10 cellular contexts compared by ENCODE assay signal in the genomic region with DNA sequence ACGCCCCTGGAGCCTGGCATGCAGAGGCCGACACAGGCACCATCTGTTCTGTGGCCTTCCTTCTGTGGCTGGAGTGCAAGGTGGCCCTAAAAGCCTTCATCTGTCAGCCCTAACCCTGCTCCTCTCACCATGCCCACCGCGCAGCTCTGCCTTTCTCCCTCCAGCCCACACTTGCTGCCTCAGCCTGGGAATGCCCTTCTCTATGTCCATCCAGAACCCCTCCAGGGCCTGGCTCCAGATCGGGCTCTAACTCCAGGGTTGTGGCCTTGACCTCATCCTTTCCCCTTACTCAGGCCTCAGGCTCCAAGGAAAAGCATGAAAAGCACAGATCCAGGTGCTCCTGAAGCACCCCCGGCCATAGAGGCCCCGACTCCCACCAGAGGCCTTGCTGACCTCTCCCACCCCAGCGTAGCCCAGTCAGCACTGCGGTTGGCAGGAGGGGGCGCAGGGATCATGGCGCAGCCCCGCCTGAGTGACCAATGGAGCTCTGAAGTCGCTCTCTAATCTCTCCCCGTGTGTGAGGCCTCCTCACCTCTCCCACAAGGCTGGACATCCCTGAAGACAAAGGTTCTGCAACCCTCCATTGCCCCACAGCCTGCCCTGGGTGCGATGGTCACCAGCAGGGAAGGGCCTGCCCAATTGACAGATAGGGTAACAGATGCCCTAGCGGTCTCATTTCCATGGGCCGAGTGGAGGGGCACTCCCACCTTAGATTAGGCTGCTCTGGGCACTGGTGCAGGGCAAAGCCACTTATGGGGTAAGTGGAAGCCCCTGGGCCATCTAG. TPM values are rescaled to one million over a fixed set of nuclear protein-coding genes. Genes with fewer than 3 reads are reported as not detected.
DNase-seq lines count a peak whose midpoint lies in the region; ATAC-seq and TF ChIP-seq lines count a peak whose summit lies in the region.
"Had no signal": no experiment of that assay in that cellular context is flagged by ENCODE, and none has a peak within 500 bp of the region (broad histone marks: within the 10 kb centered on the region; RNA-seq: fewer than 3 reads in every experiment).

No MANE protein-coding gene starts in this region.

- H3K4me1 Mint-ChIP-seq in activated naive CD4-positive, alpha-beta T cell treated with anti-CD3 and anti-CD28 coated beads, Interleukin-2, amount 10 ng/mL, durations not matched to agents 7 days and 5 days: no peaks in the 10 kb centered on the region
- peaks cover 40% of the 10 kb centered on the region for H3K4me1 Mint-ChIP-seq in type B pancreatic cell (ENCODE audit: unreplicated experiment)

- H3K9me3 Mint-ChIP-seq in activated naive CD4-positive, alpha-beta T cell treated with anti-CD3 and anti-CD28 coated beads, Interleukin-2, amount 10 ng/mL, durations not matched to agents 7 days and 5 days: no peaks in the 10 kb centered on the region
- H3K9me3 Mint-ChIP-seq in type B pancreatic cell: no peaks in the 10 kb centered on the region
- H3K9me3 Mint-ChIP-seq: natural killer cell; stimulated activated memory B cell treated with anti-CD40 and anti-IgM and Interleukin-4, amounts not matched to agents 10 μg/mL and 1 μg/mL and 100 μg/mL, for 72 hours had no signal

- H3K4me3 ChIP-seq in gastroesophageal sphincter (peak overlapping the region in 1 of 2 donors; percentile 33), ovary (peak overlapping the region; percentile 6)

- TF ChIP-seq EP300 in gastroesophageal sphincter (IDR thresholded peaks at IDR 0.05) (no peak), ovary (IDR thresholded peaks at IDR 0.05) (no peak)

- WGBS in gastroesophageal sphincter (ENCODE audit: low coverage in 1 of 2), 2 donors: 60% methylated on average over 3 of the region's 17 CpGs; no CpG with 5 or more reads in 1 of the 2 donors
- WGBS in ovary, 3 donors: 63 to 73% (median 63%) methylated on average over 17 of the region's 17 CpGs

- H3K27me3 ChIP-seq in gastroesophageal sphincter (no peaks in the 10 kb centered on the region), ovary (no peaks in the 10 kb centered on the region)

- intact Hi-C loops in ovary (cut with DNase I): no loop called here

- H3K4me1 ChIP-seq in gastroesophageal sphincter: peaks cover 8 to 100% (median 83%) of the 10 kb centered on the region in 3 donors
- H3K4me1 ChIP-seq in ovary (ENCODE audit: insufficient read depth): peaks cover 70% of the 10 kb centered on the region

- ATAC-seq in gastroesophageal sphincter: no peak
- no peak for ATAC-seq in omental fat pad (ENCODE audit: low FRiP score)
- ATAC-seq in GM21529 (IDR thresholded peaks at IDR 0.05; ENCODE audit: unreplicated experiment): no peak
- ATAC-seq: natural killer cell; stimulated activated memory B cell treated with anti-CD40 and anti-IgM and Interleukin-4, amounts not matched to agents 10 μg/mL and 1 μg/mL and 100 μg/mL, for 72 hours had no signal

- peak overlapping the region; percentile 87 to 97 (median 96) for H3K27ac ChIP-seq in gastroesophageal sphincter
- H3K27ac ChIP-seq in ovary: peak overlapping the region; percentile 88 to 95

- H3K27ac Mint-ChIP-seq in activated naive CD4-positive, alpha-beta T cell treated with anti-CD3 and anti-CD28 coated beads, Interleukin-2, amount 10 ng/mL, durations not matched to agents 7 days and 5 days: peak overlapping the region; percentile 8
- H3K27ac Mint-ChIP-seq in type B pancreatic cell: peak overlapping the region; percentile 36
- H3K27ac Mint-ChIP-seq: natural killer cell; stimulated activated memory B cell treated with anti-CD40 and anti-IgM and Interleukin-4, amounts not matched to agents 10 μg/mL and 1 μg/mL and 100 μg/mL, for 72 hours had no signal

- TF ChIP-seq POLR2A in gastroesophageal sphincter (IDR thresholded peaks at IDR 0.05): no peak
- no peak for TF ChIP-seq POLR2A in ovary (IDR thresholded peaks at IDR 0.05)

- no peaks in the 10 kb centered on the region for H3K9me3 ChIP-seq in gastroesophageal sphincter
- no peaks in the 10 kb centered on the region for H3K9me3 ChIP-seq in ovary

- CTCF ChIA-PET in activated naive CD4-positive, alpha-beta T cell treated with anti-CD3 and anti-CD28 coated beads, Interleukin-2, amount 10 ng/mL, durations not matched to agents 7 days and 5 days (lab: Charles Lee): no interaction called here

- TF ChIP-seq CTCF in gastroesophageal sphincter (IDR thresholded peaks at IDR 0.05): no peak
- TF ChIP-seq CTCF in ovary (IDR thresholded peaks at IDR 0.05): no peak
- no peak for TF ChIP-seq CTCF in type B pancreatic cell (conservative IDR thresholded peaks at IDR 0.05)
- TF ChIP-seq CTCF in omental fat pad (IDR thresholded peaks at IDR 0.05): no peak

- H3K36me3 ChIP-seq in gastroesophageal sphincter (peaks cover 0 to 25% of the 10 kb centered on the region in 2 donors), ovary (no peaks in the 10 kb centered on the region)

- peaks cover 35% of the 10 kb centered on the region for H3K27me3 Mint-ChIP-seq in activated naive CD4-positive, alpha-beta T cell treated with anti-CD3 and anti-CD28 coated beads, Interleukin-2, amount 10 ng/mL, durations not matched to agents 7 days and 5 days
- H3K27me3 Mint-ChIP-seq in type B pancreatic cell: no peaks in the 10 kb centered on the region

- DNase-seq in activated naive CD4-positive, alpha-beta T cell treated with anti-CD3 and anti-CD28 coated beads, Interleukin-2, amount 10 ng/mL, durations not matched to agents 7 days and 5 days: no peak
- DNase-seq in activated naive CD4-positive, alpha-beta T cell treated with anti-CD3 and anti-CD28 coated beads, Interleukin-2, amount 50 U/mL, for 16 hours: no peak
- peak; percentile 22 to 51 (median 39) for DNase-seq in ovary
- no peak for DNase-seq in type B pancreatic cell (ENCODE audit: extremely low spot score, unreplicated experiment)
- no peak for DNase-seq in omental fat pad (ENCODE audit: low spot score)
- no peak for DNase-seq in NCI-H146 treated with DMSO at 0.1 percent for 48 hours (lab: John Stamatoyannopoulos, UW; ENCODE audit: unreplicated experiment)
- DNase-seq: natural killer cell had no signal

- H3K36me3 Mint-ChIP-seq in activated naive CD4-positive, alpha-beta T cell treated with anti-CD3 and anti-CD28 coated beads, Interleukin-2, amount 10 ng/mL, durations not matched to agents 7 days and 5 days: no peaks in the 10 kb centered on the region
- H3K36me3 Mint-ChIP-seq in type B pancreatic cell: no peaks in the 10 kb centered on the region
- H3K36me3 Mint-ChIP-seq: natural killer cell; stimulated activated memory B cell treated with anti-CD40 and anti-IgM and Interleukin-4, amounts not matched to agents 10 μg/mL and 1 μg/mL and 100 μg/mL, for 72 hours had no signal

- no peak overlapping the region for H3K4me3 Mint-ChIP-seq in activated naive CD4-positive, alpha-beta T cell treated with anti-CD3 and anti-CD28 coated beads, Interleukin-2, amount 10 ng/mL, durations not matched to agents 7 days and 5 days
- H3K4me3 Mint-ChIP-seq in type B pancreatic cell: peak overlapping the region; percentile 31
- H3K4me3 Mint-ChIP-seq: natural killer cell; stimulated activated memory B cell treated with anti-CD40 and anti-IgM and Interleukin-4, amounts not matched to agents 10 μg/mL and 1 μg/mL and 100 μg/mL, for 72 hours had no signal

RNA-seq across cellular contexts. Expression of a gene that starts 9.2 kb away (rescaled TPM):
- total RNA-seq in gastroesophageal sphincter: 100 to 1,000 TPM in 1 of 4 donors, 10 to 100 TPM in 3; 60.5 to 186 (median 84.1) TPM
- 10 to 100 TPM; 21.6 to 92.1 (median 72.0) TPM for total RNA-seq in ovary
- 10 to 100 TPM; 33.5 to 35.9 TPM for polyA plus RNA-seq in ovary
- 2.7 and 29.1 TPM in 2 replicates for total RNA-seq in type B pancreatic cell (ENCODE audit: low replicate concordance)
- 10 to 100 TPM; 47.1 to 73.6 (median 55.5) TPM for total RNA-seq in omental fat pad

Comparison
In these comparisons a context has a peak if more than half of its experiments do, and no peak if none do; other contexts are left out.
1. DNase-seq: peak in ovary (5 of 5); none in activated naive CD4-positive, alpha-beta T cell treated with anti-CD3 and anti-CD28 coated beads, Interleukin-2, amount 10 ng/mL, durations not matched to agents 7 days and 5 days (single experiment), activated naive CD4-positive, alpha-beta T cell treated with anti-CD3 and anti-CD28 coated beads, Interleukin-2, amount 50 U/mL, for 16 hours (single experiment), type B pancreatic cell (single experiment), omental fat pad (single experiment) and NCI-H146 treated with DMSO at 0.1 percent for 48 hours (single experiment).